10 cellular contexts compared by ENCODE assay signal in the genomic region with DNA sequence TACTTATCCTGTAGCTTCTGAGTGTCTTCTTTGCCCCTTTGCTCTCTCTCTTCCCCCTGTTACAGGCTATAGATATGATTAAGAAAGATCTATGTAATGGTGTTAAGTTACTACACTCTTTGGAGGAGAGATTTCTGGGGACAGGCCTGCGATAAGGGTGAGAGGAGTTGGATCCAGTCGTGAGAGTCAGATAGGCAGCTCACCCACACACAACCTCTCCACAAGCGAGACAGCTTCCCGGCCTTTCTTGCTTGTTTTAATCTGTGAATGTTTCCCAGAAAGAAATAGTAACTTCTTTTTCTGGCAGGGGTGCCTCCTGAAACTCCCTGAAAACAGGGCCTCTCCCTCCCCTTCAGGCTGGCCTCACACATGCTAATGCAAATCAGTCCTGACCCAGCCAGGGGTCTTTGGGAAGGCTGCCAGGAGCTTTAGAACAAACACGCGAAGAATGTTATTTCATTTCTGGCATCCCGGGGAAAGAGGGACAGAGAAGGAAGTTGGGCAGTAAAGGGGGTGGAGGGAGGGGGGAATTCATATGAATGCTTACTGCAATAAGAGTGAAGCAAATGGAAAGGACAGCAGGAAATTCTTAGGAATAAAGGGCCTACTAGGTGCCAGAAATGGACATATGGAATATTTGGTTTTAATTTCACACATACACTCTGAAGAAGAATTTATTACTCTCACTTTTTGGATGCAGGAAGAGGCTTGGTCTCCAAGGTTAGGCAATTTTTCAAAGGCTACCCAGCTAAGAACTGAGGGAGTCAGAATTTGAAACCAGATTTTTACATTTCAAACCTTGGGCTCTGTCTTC.
A peak's percentile ranks its signal among the peaks of the same experiment; 100 is the strongest.
DNase-seq lines count a peak whose midpoint lies in the region; ATAC-seq, FAIRE-seq and TF ChIP-seq lines count a peak whose summit lies in the region.
"Had no signal": no experiment of that assay in that cellular context is flagged by ENCODE, and none has a peak within 500 bp of the region (broad histone marks: within the 10 kb centered on the region; RNA-seq: fewer than 3 reads in every experiment).

No MANE protein-coding gene starts in this region.

- H3K4me2 ChIP-seq in K562 (ENCODE audit: insufficient read depth, low read length) (peak overlapping the region; percentile 60), hepatocyte (peak overlapping the region; percentile 16)

- H3K36me3 ChIP-seq in HAP-1 (replicated peaks) (no peaks in the 10 kb centered on the region), K562 (ENCODE audit: control insufficient read depth, insufficient read depth, low read length) (no peaks in the 10 kb centered on the region), hepatocyte (replicated peaks; ENCODE audit: insufficient read depth, low read depth) (no peaks in the 10 kb centered on the region)

- H4K20me1 ChIP-seq in K562 (replicated peaks; ENCODE audit: control insufficient read depth, insufficient read depth, low read length) (no peaks in the 10 kb centered on the region), hepatocyte (ENCODE audit: insufficient read depth, poor library complexity, severe bottlenecking) (no peaks in the 10 kb centered on the region)

- peak; percentile 74 to 84 for DNase-seq in HAP-1 (ENCODE audit: low spot score in 2 of 2)
- peak; percentile 57 to 88 (median 74) for DNase-seq in K562 (ENCODE audit: extremely low read depth in 1 of 4, low spot score in 3 of 4)
- peak; percentile 74 for DNase-seq in hepatocyte (ENCODE audit: low spot score)
- peak; percentile 86 for DNase-seq in renal cortical epithelial cell (ENCODE audit: low read depth)
- no peak for DNase-seq in activated CD4-positive, CD25-positive, alpha-beta regulatory T cell (lab: John Stamatoyannopoulos, UW)
- DNase-seq: NCI-H1092 treated with DMSO at 0.1 percent for 48 hours had no signal

- no peaks in the 10 kb centered on the region for H3K9me2 ChIP-seq in hepatocyte (replicated peaks; ENCODE audit: insufficient read depth)

- 0% methylated on average over 7 of the region's 7 CpGs for WGBS in K562 (ENCODE audit: insufficient coverage, low coverage, missing lambda C conversion rate)
- 21% methylated on average over 7 of the region's 7 CpGs for WGBS in hepatocyte (ENCODE audit: low lambda C conversion rate, missing lambda C conversion rate)

- no peak for TF ChIP-seq RAD21 in K562 (CRISPR knock-in tag; conservative IDR thresholded peaks at IDR 0.05 in 1 of 2, IDR thresholded peaks at IDR 0.05 in 1 of 2)

- TF ChIP-seq POLR2A in K562 (conservative IDR thresholded peaks at IDR 0.05), result no peak

- in situ Hi-C loops in HAP-1 (cut with MboI; ENCODE audit: low sequenced_read_pairs) (no loop called here), K562 (cut with MboI) (no loop called here)

- intact Hi-C loops in K562 (cut with micrococcal nuclease), result no loop called here

- POLR2A ChIA-PET in K562 (lab: Yijun Ruan, JAX), result interaction anchor here (0.6 to 2.0 kb wide), 9 partner anchors 9 to 75 kb away, joined by 3 to 6 read pairs (median 3); no protein-coding TSS in a partner anchor

- CTCF ChIA-PET in K562 (lab: Yijun Ruan, JAX; ENCODE audit: low intra/inter-chr PET ratio), result no interaction called here

- H2AFZ ChIP-seq in K562 (ENCODE audit: low read depth, low read length), result peak overlapping the region; percentile 64
- no peak overlapping the region for H2AFZ ChIP-seq in hepatocyte

- TF ChIP-seq EP300 in K562 (IDR thresholded peaks at IDR 0.05; ENCODE audit: low read length), result peak; percentile 89

- TF ChIP-seq CTCF in K562 (IDR thresholded peaks at IDR 0.05 in 2 of 3, conservative IDR thresholded peaks at IDR 0.05 in 1 of 3; ENCODE audit: insufficient read depth in 2 of 3, low read depth in 1 of 3, low read length in 3 of 3) (no peak), hepatocyte (IDR thresholded peaks at IDR 0.05; ENCODE audit: poor library complexity) (no peak)

- ATAC-seq in K562, result peak; percentile 81
- ATAC-seq in GM19351 (IDR thresholded peaks at IDR 0.05; ENCODE audit: unreplicated experiment), result no peak
- ATAC-seq in HG02870 (IDR thresholded peaks at IDR 0.05; ENCODE audit: unreplicated experiment), result no peak
- no peak for ATAC-seq in GM19023 (IDR thresholded peaks at IDR 0.05; ENCODE audit: unreplicated experiment)
- ATAC-seq: stimulated activated effector memory CD8-positive, alpha-beta T cell treated with anti-CD3 and anti-CD28 coated beads, Interleukin-12 subunit alpha, Interleukin-12 subunit beta, amount 100 ng/mL, for 72 hours had no signal

- H3K4me1 ChIP-seq in HAP-1 (peaks cover 20% of the 10 kb centered on the region), K562 (replicated peaks in 1 of 2; ENCODE audit: control insufficient read depth in 2 of 2, insufficient read depth in 2 of 2, low read length in 2 of 2) (peaks cover 39 to 72% of the 10 kb centered on the region in 2 experiments), hepatocyte (ENCODE audit: insufficient read depth) (peaks cover 14% of the 10 kb centered on the region)

- peak overlapping the region; percentile 51 to 84; a peak in 3 of 4 replicates for H3K9ac ChIP-seq in K562 (ENCODE audit: insufficient read depth in 1 of 2, low read depth in 2 of 2, low read length in 2 of 2)

- H3K27me3 ChIP-seq in HAP-1 (ENCODE audit: low read depth), result no peaks in the 10 kb centered on the region
- no peaks in the 10 kb centered on the region for H3K27me3 ChIP-seq in K562 (ENCODE audit: control insufficient read depth in 2 of 2, insufficient read depth in 2 of 2, low read length in 2 of 2)
- H3K27me3 ChIP-seq in hepatocyte, result no peaks in the 10 kb centered on the region

- no peak overlapping the region for H3K4me3 ChIP-seq in HAP-1
- no peak overlapping the region for H3K4me3 ChIP-seq in K562
- no peak overlapping the region for H3K4me3 ChIP-seq in hepatocyte

- H3K9me3 ChIP-seq in HAP-1 (no peaks in the 10 kb centered on the region), K562 (replicated peaks; ENCODE audit: control insufficient read depth, insufficient read depth, low read depth, low read length) (no peaks in the 10 kb centered on the region), hepatocyte (ENCODE audit: low read depth) (no peaks in the 10 kb centered on the region)

- BruUV-seq in K562 (replicated peaks; lab: Mats Ljungman, UMichigan), result no TSS peak

- H3K79me2 ChIP-seq in K562 (ENCODE audit: control insufficient read depth, insufficient read depth, low read length), result no peaks in the 10 kb centered on the region
- no peaks in the 10 kb centered on the region for H3K79me2 ChIP-seq in hepatocyte

- no peaks in the 10 kb centered on the region for H3K9me1 ChIP-seq in K562 (ENCODE audit: control insufficient read depth, insufficient read depth, low read length)

- H3K27ac ChIP-seq in K562 (ENCODE audit: extremely low read depth, low read depth, low read length) (peak overlapping the region; percentile 80), hepatocyte (peak overlapping the region; percentile 74)

- peak; percentile 88 for FAIRE-seq in K562 (lab: Jason Lieb, UNC)

TF ChIP-seq in K562, 482 proteins besides CTCF, POLR2A, EP300 and RAD21 (continues in another document):
- TF ChIP-seq ESRRB (CRISPR knock-in tag; IDR thresholded peaks at IDR 0.05; ENCODE audit: borderline replicate concordance), result no peak
- peak; percentile 29; the same call in 1 of the 2 replicates for TF ChIP-seq TARDBP (IDR thresholded peaks at IDR 0.05)
- TF ChIP-seq HDAC3 (IDR thresholded peaks at IDR 0.05; ENCODE audit: borderline replicate concordance, partially characterized antibody), result peak; percentile 36
- TF ChIP-seq, protein P1, sequence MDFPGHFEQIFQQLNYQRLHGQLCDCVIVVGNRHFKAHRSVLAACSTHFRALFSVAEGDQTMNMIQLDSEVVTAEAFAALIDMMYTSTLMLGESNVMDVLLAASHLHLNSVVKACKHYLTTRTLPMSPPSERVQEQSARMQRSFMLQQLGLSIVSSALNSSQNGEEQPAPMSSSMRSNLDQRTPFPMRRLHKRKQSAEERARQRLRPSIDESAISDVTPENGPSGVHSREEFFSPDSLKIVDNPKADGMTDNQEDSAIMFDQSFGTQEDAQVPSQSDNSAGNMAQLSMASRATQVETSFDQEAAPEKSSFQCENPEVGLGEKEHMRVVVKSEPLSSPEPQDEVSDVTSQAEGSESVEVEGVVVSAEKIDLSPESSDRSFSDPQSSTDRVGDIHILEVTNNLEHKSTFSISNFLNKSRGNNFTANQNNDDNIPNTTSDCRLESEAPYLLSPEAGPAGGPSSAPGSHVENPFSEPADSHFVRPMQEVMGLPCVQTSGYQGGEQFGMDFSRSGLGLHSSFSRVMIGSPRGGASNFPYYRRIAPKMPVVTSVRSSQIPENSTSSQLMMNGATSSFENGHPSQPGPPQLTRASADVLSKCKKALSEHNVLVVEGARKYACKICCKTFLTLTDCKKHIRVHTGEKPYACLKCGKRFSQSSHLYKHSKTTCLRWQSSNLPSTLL (IDR thresholded peaks at IDR 0.05), result 0 out of 2 replicates have a peak, but pooled peaks have one; percentile 39
- no peak for TF ChIP-seq RBM39 (optimal IDR thresholded peaks at IDR 0.05; ENCODE audit: low read depth, low read length)
- no peak for TF ChIP-seq NR2C2 (CRISPR knock-in tag; IDR thresholded peaks at IDR 0.05)
- peak; percentile 35 for TF ChIP-seq NR2C2 (tag; IDR thresholded peaks at IDR 0.05)
- TF ChIP-seq, protein P2, sequence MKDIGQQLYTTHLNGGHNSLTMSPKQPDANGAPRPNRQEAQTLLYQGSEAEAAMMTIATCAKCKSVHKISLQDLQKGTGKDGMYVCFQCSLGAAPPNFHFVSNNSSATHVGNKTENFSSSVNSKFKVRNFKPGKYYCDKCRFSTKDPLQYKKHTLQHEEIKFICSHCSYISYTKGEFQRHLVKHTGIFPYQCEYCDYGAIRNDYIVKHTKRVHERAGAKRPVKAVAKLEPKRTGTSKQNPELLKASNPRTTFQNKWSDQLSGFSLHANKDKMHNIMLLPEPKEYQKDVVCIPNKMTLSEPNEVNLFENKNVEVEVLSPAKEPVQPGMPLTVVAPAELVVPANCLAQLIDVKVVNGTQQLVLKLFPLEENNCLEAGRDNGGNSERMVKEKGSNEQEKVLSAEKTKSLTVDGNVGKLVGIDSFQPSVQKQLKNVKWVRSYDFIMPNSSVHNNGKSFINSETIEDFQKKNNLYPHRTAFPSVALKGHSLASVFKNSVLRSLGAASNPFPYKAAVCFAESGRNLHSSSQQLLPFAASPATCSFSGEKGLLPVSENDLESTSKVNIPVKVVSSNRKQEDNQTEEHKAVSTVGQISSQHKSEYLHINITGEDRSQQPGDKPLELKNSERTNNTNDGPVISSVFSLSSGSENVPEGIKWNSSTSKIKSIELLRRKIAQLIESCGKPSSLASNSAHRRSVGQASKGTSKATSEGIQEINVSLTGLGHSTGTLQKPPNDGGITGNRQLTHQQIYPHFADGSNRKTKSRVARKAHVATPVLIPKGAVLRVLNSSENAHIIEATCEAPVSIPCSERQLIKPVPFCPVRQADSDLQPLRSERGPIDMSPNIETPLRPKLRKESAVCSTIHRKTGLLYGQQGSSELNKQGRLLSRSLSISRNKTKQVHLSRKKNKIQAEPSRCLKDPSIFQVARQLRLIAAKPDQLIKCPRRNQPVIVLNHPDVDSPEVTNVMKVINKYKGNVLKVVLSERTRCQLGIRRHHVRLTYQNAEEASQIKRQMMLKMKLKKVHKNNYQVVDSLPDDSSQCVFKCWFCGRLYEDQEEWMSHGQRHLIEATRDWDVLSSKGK (CRISPR knock-in tag; IDR thresholded peaks at IDR 0.05), result no peak
- no peak for TF ChIP-seq BCOR (IDR thresholded peaks at IDR 0.05)

Comparison
In these comparisons a context has a peak if more than half of its experiments do, and no peak if none do; other contexts are left out.
1. DNase-seq: peak in HAP-1 (2 of 2), K562 (4 of 4), hepatocyte (single experiment) and renal cortical epithelial cell (single experiment); none in activated CD4-positive, CD25-positive, alpha-beta regulatory T cell (0 of 4).